In genomic region chr15:96334017-96334704, GRCh38 we compare ENCODE assay signal across 8 cellular contexts. TPM values are rescaled to one million over a fixed set of nuclear protein-coding genes. Genes with fewer than 3 reads are reported as not detected.
DNase-seq lines count a peak whose midpoint lies in the region; ATAC-seq and TF ChIP-seq lines count a peak whose summit lies in the region.
"Had no signal": no experiment of that assay in that cellular context is flagged by ENCODE, and none has a peak within 500 bp of the region (broad histone marks: within the 10 kb centered on the region; RNA-seq: fewer than 3 reads in every experiment).

No MANE protein-coding gene starts in this region.

- H3K4me1 ChIP-seq in colonic mucosa (no peaks in the 10 kb centered on the region), mesodermal cell (ENCODE audit: control insufficient read depth, insufficient read depth, low read length, poor library complexity, severe bottlenecking) (peaks cover 31% of the 10 kb centered on the region), tibial nerve (peaks cover 0 to 3% (median 0%) of the 10 kb centered on the region in 4 donors)

- no peak for ATAC-seq in HG03442 (IDR thresholded peaks at IDR 0.05; ENCODE audit: unreplicated experiment)

- H3K27me3 ChIP-seq in colonic mucosa (no peaks in the 10 kb centered on the region), tibial nerve (no peaks in the 10 kb centered on the region)

- H3K27ac ChIP-seq in colonic mucosa (peak overlapping the region; percentile 84), mesodermal cell (ENCODE audit: low read depth, low read length, severe bottlenecking) (no peak overlapping the region), tibial nerve (peak overlapping the region; percentile 95 to 100 (median 98))

- intact Hi-C loops in colonic mucosa (cut with DNase I), result no loop called here

- peak in 1 of 2 donors; percentile 60 for TF ChIP-seq EP300 in tibial nerve (IDR thresholded peaks at IDR 0.05)

- TF ChIP-seq POLR2A in tibial nerve (IDR thresholded peaks at IDR 0.05), result no peak

- TF ChIP-seq CTCF in colonic mucosa (IDR thresholded peaks at IDR 0.05), result no peak
- TF ChIP-seq CTCF in tibial nerve (IDR thresholded peaks at IDR 0.05), result peak in 1 of 5 experiments; percentile 9

- WGBS in mesodermal cell (ENCODE audit: insufficient coverage in 2 of 2), 2 experiments, result 14 to 17% methylated on average over 49 of the region's 49 CpGs
- WGBS in tibial nerve, 2 donors, result 0 to 7% methylated on average over 18 to 35 of the region's 49 CpGs

- DNase-seq in HuH-7.5 (ENCODE audit: low spot score) (peak; percentile 15), colonic mucosa (peak; percentile 22), tibial nerve (ENCODE audit: low spot score in 2 of 2) (peak in 1 of 2 donors; percentile 5), NCI-H2196 (lab: John Stamatoyannopoulos, UW; ENCODE audit: unreplicated experiment) (no peak), anterior cingulate cortex (lab: John Stamatoyannopoulos, UW) (no peak)
- DNase-seq: immature natural killer cell had no signal

- no peaks in the 10 kb centered on the region for H3K9me3 ChIP-seq in colonic mucosa
- H3K9me3 ChIP-seq in mesodermal cell (ENCODE audit: control insufficient read depth, low read length), result no peaks in the 10 kb centered on the region
- no peaks in the 10 kb centered on the region for H3K9me3 ChIP-seq in tibial nerve

- H3K9ac ChIP-seq in colonic mucosa (ENCODE audit: low read depth in 2 of 2, low read length in 2 of 2), result peak overlapping the region; percentile 84 to 97

- no peaks in the 10 kb centered on the region for H3K36me3 ChIP-seq in colonic mucosa
- peaks cover 13% of the 10 kb centered on the region for H3K36me3 ChIP-seq in mesodermal cell (ENCODE audit: control insufficient read depth, insufficient read depth, low read length)
- H3K36me3 ChIP-seq in tibial nerve, result peaks cover 7 to 63% (median 10%) of the 10 kb centered on the region in 3 donors

- peak overlapping the region; percentile 50 for H3K4me3 ChIP-seq in colonic mucosa
- peak overlapping the region; percentile 57 for H3K4me3 ChIP-seq in mesodermal cell (ENCODE audit: extremely low read depth, insufficient read depth, low read length, poor library complexity, severe bottlenecking)
- peak overlapping the region; percentile 48 to 89 (median 74) for H3K4me3 ChIP-seq in tibial nerve

RNA-seq across cellular contexts. Expression of gene NR2F2, which starts 3.7 kb away (rescaled TPM):
- total RNA-seq in colonic mucosa (10 to 100 TPM; 25.7 to 35.0 TPM), tibial nerve (100 to 1,000 TPM in 3 of 4 donors, 10 to 100 TPM in 1; 70.8 to 129 (median 124) TPM)
- polyA plus RNA-seq in mesodermal cell (2013, experiment 1 of 2), result 8.3 TPM
- polyA plus RNA-seq in mesodermal cell (2013, experiment 2 of 2), result 6.9 TPM
- polyA plus RNA-seq: immature natural killer cell had no signal

Comparison
In these comparisons a context has a peak if more than half of its experiments do, and no peak if none do; other contexts are left out.
1. DNase-seq: peak in HuH-7.5 (single experiment) and colonic mucosa (single experiment); none in NCI-H2196 (single experiment) and anterior cingulate cortex (0 of 58).
2. Peak in every context shown above with its lines, with median percentiles within 50 percentile points of each other: H3K4me3 ChIP-seq.